Comparison of ENCODE assay signal across 1 cellular context in the genomic region with DNA sequence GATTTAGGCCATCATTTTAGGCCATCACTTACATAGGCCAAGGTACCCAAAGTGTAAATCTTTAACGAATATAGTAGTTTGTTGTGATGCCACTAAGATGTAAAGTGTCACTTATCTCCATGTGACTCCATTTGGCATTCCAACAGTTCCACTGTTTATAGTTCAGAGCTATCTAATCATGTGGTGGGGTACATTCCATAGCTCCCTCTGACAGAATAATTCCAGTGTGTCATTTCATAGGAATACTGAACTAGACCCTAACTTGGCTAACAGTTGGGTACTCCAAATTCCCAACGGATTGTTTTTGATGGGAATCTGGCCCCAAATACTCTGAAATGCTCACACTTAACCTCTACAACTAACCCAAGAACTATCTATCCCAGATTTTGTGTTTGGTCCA.
TF ChIP-seq lines count a peak whose summit lies in the region.

No MANE protein-coding gene starts in this region.

TF ChIP-seq in IMR-90, 13 proteins besides CTCF, POLR2A, EP300 and RAD21:
- TF ChIP-seq BHLHE40 (IDR thresholded peaks at IDR 0.05; ENCODE audit: low read depth, low read length): 0 out of 2 replicates have a peak, but pooled peaks have one; percentile 19
- TF ChIP-seq CEBPB (IDR thresholded peaks at IDR 0.05; ENCODE audit: low read depth, low read length): no peak
- TF ChIP-seq, protein P1, sequence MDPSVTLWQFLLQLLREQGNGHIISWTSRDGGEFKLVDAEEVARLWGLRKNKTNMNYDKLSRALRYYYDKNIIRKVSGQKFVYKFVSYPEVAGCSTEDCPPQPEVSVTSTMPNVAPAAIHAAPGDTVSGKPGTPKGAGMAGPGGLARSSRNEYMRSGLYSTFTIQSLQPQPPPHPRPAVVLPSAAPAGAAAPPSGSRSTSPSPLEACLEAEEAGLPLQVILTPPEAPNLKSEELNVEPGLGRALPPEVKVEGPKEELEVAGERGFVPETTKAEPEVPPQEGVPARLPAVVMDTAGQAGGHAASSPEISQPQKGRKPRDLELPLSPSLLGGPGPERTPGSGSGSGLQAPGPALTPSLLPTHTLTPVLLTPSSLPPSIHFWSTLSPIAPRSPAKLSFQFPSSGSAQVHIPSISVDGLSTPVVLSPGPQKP (IDR thresholded peaks at IDR 0.05; ENCODE audit: borderline replicate concordance, low read depth, low read length): no peak
- TF ChIP-seq MAZ (IDR thresholded peaks at IDR 0.05; ENCODE audit: borderline replicate concordance, low read depth, low read length): no peak
- no peak for TF ChIP-seq FOS (IDR thresholded peaks at IDR 0.05; ENCODE audit: low read depth, low read length)
- TF ChIP-seq, protein P2, sequence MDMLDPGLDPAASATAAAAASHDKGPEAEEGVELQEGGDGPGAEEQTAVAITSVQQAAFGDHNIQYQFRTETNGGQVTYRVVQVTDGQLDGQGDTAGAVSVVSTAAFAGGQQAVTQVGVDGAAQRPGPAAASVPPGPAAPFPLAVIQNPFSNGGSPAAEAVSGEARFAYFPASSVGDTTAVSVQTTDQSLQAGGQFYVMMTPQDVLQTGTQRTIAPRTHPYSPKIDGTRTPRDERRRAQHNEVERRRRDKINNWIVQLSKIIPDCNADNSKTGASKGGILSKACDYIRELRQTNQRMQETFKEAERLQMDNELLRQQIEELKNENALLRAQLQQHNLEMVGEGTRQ (IDR thresholded peaks at IDR 0.05; ENCODE audit: low read depth, low read length): peak; percentile 74
- no peak for TF ChIP-seq MAFK (IDR thresholded peaks at IDR 0.05; ENCODE audit: low read depth, low read length)
- TF ChIP-seq SMC3 (IDR thresholded peaks at IDR 0.05; ENCODE audit: low read depth, low read length): no peak
- no peak for TF ChIP-seq CHD1 (IDR thresholded peaks at IDR 0.05; ENCODE audit: low read depth, low read length)
- no peak; the same call in 1 of the 2 replicates for TF ChIP-seq RFX5 (IDR thresholded peaks at IDR 0.05; ENCODE audit: low read depth, low read length)
- no peak for TF ChIP-seq RCOR1 (IDR thresholded peaks at IDR 0.05; ENCODE audit: insufficient replicate concordance, low read length)
TF ChIP-seq in IMR-90: peak in this region for 2.
